Comparison of ENCODE assay signal across 8 cellular contexts in the genomic region with DNA sequence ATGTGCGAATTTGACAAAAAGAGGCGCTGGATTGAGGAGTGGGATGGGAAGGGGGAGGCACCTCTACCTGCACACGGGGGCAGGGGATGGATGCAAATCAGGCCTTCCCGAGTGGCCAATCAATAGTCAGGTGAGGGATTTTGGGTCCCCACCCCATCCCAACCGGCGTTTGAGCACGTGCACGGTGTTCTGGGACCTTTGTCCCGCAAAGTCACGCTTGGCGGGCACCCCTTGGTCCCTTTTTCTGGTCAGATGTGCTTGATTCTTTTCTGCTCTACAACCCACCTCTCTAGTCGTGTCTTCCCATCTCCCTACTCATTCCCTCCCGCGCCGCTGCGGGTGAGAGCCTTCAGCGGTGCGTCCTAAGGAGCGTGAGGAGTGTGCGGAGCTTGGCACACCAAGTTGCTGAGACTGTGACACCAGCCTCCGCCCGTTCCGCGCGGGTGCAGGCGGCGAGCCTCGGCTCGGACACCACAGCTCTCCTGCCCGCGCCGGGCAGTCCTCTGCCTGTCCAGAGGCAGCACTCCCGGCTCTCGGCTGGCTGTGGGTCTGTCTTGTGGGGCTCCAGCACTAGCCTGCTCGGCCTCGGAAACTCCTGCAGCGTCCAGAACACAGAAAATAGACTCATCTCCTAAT. TPM values are rescaled to one million over a fixed set of nuclear protein-coding genes. Genes with fewer than 3 reads are reported as not detected.
A peak's percentile ranks its signal among the peaks of the same experiment; 100 is the strongest.
DNase-seq lines count a peak whose midpoint lies in the region; ATAC-seq and TF ChIP-seq lines count a peak whose summit lies in the region.

No MANE protein-coding gene starts in this region.

- peak; percentile 50 for DNase-seq in GM03348 (ENCODE audit: low spot score)
- DNase-seq in WERI-Rb-1: peak; percentile 40
- DNase-seq in left ventricle myocardium inferior: peak; percentile 30
- DNase-seq in prostate gland (ENCODE audit: low spot score): no peak
- no peak for DNase-seq in NCI-H1092 treated with DMSO at 0.1 percent for 48 hours (lab: John Stamatoyannopoulos, UW)
- DNase-seq in pons (ENCODE audit: low spot score): no peak

- H3K9me3 ChIP-seq in WERI-Rb-1 (ENCODE audit: severe bottlenecking): no peaks in the 10 kb centered on the region
- no peaks in the 10 kb centered on the region for H3K9me3 ChIP-seq in left ventricle myocardium inferior (replicated peaks)
- H3K9me3 ChIP-seq in prostate gland: no peaks in the 10 kb centered on the region

- H3K27me3 ChIP-seq in WERI-Rb-1 (ENCODE audit: insufficient read depth, low read depth, severe bottlenecking): peaks cover 5% of the 10 kb centered on the region
- peaks cover 68% of the 10 kb centered on the region for H3K27me3 ChIP-seq in left ventricle myocardium inferior (ENCODE audit: low read depth)
- H3K27me3 ChIP-seq in prostate gland (replicated peaks; ENCODE audit: insufficient read depth): no peaks in the 10 kb centered on the region

- TF ChIP-seq CTCF in WERI-Rb-1 (IDR thresholded peaks at IDR 0.05; ENCODE audit: low read depth, low read length): no peak
- TF ChIP-seq CTCF in left ventricle myocardium inferior (IDR thresholded peaks at IDR 0.05; ENCODE audit: borderline replicate concordance): no peak
- no peak for TF ChIP-seq CTCF in prostate gland (IDR thresholded peaks at IDR 0.05)

- H3K27ac ChIP-seq in WERI-Rb-1 (no peak overlapping the region), left ventricle myocardium inferior (replicated peaks) (peak overlapping the region; percentile 46), prostate gland (no peak overlapping the region)

- intact Hi-C loops in left ventricle myocardium inferior (cut with micrococcal nuclease): no loop called here
- intact Hi-C loops in prostate gland (cut with DNase I): no loop called here

- H3K4me3 ChIP-seq in WERI-Rb-1 (ENCODE audit: low read depth, low read length) (peak overlapping the region; percentile 61), left ventricle myocardium inferior (peak overlapping the region; percentile 72), prostate gland (peak overlapping the region; percentile 23 to 38)

- H3K36me3 ChIP-seq in WERI-Rb-1 (no peaks in the 10 kb centered on the region), left ventricle myocardium inferior (no peaks in the 10 kb centered on the region), prostate gland (no peaks in the 10 kb centered on the region)

- 11% methylated on average over 37 of the region's 37 CpGs for WGBS in prostate gland

- ATAC-seq in GM18870 (IDR thresholded peaks at IDR 0.05; ENCODE audit: unreplicated experiment): no peak
- ATAC-seq in HG03280 (IDR thresholded peaks at IDR 0.05; ENCODE audit: unreplicated experiment): no peak

- TF ChIP-seq POLR2A in prostate gland (IDR thresholded peaks at IDR 0.05): no peak

- H3K4me1 ChIP-seq in left ventricle myocardium inferior: peaks cover 24% of the 10 kb centered on the region
- no peaks in the 10 kb centered on the region for H3K4me1 ChIP-seq in prostate gland (replicated peaks)

RNA-seq across cellular contexts. Expression of a gene that starts 0.5 kb away (rescaled TPM):
- total RNA-seq in left ventricle myocardium inferior (0.38 TPM), prostate gland (1 to 10 TPM; 1.3 to 3.0 TPM)

Comparison
In these comparisons a context has a peak if more than half of its experiments do, and no peak if none do; other contexts are left out.
1. DNase-seq: peak in GM03348 (single experiment), WERI-Rb-1 (single experiment) and left ventricle myocardium inferior (single experiment); none in prostate gland (single experiment), NCI-H1092 treated with DMSO at 0.1 percent for 48 hours (single experiment) and pons (single experiment).
2. Peak in every context shown above with its lines, with median percentiles within 50 percentile points of each other: H3K4me3 ChIP-seq.